2 cellular contexts compared by ENCODE assay signal in the genomic region with DNA sequence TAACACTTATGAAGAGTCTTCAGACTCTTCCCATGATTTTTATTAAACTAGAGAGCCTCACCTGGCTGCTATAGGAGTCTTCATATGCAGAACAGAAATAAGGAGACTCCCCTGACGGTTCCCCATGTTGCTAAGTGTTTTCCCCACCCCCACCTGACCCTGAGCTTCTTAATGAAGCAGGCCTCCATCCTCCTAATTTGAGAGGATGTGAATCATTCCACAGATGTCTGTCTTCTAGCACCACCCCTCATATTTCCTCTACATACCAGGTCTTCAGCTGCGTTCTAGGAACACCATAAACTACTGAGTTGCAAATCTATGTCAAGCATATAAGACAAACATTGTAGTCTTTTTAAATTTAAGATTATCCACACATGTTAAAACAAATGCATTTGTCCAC.
TF ChIP-seq lines count a peak whose summit lies in the region.

No MANE protein-coding gene starts in this region.

TF ChIP-seq in GM23338, 12 proteins besides CTCF, POLR2A, EP300 and RAD21 (continues in another document):
- TF ChIP-seq, protein P1, sequence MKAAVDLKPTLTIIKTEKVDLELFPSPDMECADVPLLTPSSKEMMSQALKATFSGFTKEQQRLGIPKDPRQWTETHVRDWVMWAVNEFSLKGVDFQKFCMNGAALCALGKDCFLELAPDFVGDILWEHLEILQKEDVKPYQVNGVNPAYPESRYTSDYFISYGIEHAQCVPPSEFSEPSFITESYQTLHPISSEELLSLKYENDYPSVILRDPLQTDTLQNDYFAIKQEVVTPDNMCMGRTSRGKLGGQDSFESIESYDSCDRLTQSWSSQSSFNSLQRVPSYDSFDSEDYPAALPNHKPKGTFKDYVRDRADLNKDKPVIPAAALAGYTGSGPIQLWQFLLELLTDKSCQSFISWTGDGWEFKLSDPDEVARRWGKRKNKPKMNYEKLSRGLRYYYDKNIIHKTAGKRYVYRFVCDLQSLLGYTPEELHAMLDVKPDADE (IDR thresholded peaks at IDR 0.05): no peak
- no peak for TF ChIP-seq ZNF331 (CRISPR knock-in tag; IDR thresholded peaks at IDR 0.05; ENCODE audit: low read depth)
- TF ChIP-seq ZNF114 (CRISPR knock-in tag; IDR thresholded peaks at IDR 0.05): no peak
- TF ChIP-seq JUNB (IDR thresholded peaks at IDR 0.05; ENCODE audit: unreplicated experiment): no peak
- TF ChIP-seq, protein P2, sequence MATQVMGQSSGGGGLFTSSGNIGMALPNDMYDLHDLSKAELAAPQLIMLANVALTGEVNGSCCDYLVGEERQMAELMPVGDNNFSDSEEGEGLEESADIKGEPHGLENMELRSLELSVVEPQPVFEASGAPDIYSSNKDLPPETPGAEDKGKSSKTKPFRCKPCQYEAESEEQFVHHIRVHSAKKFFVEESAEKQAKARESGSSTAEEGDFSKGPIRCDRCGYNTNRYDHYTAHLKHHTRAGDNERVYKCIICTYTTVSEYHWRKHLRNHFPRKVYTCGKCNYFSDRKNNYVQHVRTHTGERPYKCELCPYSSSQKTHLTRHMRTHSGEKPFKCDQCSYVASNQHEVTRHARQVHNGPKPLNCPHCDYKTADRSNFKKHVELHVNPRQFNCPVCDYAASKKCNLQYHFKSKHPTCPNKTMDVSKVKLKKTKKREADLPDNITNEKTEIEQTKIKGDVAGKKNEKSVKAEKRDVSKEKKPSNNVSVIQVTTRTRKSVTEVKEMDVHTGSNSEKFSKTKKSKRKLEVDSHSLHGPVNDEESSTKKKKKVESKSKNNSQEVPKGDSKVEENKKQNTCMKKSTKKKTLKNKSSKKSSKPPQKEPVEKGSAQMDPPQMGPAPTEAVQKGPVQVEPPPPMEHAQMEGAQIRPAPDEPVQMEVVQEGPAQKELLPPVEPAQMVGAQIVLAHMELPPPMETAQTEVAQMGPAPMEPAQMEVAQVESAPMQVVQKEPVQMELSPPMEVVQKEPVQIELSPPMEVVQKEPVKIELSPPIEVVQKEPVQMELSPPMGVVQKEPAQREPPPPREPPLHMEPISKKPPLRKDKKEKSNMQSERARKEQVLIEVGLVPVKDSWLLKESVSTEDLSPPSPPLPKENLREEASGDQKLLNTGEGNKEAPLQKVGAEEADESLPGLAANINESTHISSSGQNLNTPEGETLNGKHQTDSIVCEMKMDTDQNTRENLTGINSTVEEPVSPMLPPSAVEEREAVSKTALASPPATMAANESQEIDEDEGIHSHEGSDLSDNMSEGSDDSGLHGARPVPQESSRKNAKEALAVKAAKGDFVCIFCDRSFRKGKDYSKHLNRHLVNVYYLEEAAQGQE (IDR thresholded peaks at IDR 0.05; ENCODE audit: unreplicated experiment): no peak
- TF ChIP-seq CREB1 (CRISPR knock-in tag; IDR thresholded peaks at IDR 0.05; ENCODE audit: low read depth): no peak
- no peak for TF ChIP-seq STAT1 (IDR thresholded peaks at IDR 0.05; ENCODE audit: unreplicated experiment)
- no peak for TF ChIP-seq NANOG (IDR thresholded peaks at IDR 0.05; ENCODE audit: borderline replicate concordance)
- no peak for TF ChIP-seq EZH2 (IDR thresholded peaks at IDR 0.05; ENCODE audit: low read depth, unreplicated experiment)
- TF ChIP-seq EZH2phosphoT487 (IDR thresholded peaks at IDR 0.05; ENCODE audit: unreplicated experiment): no peak
- no peak for TF ChIP-seq POLR2AphosphoS5 (IDR thresholded peaks at IDR 0.05; ENCODE audit: low read depth)

TF ChIP-seq in endothelial cell of umbilical vein, 7 proteins besides CTCF, POLR2A, EP300 and RAD21:
- TF ChIP-seq EZH2 (IDR thresholded peaks at IDR 0.05; ENCODE audit: borderline replicate concordance, low read depth, low read length, severe bottlenecking): no peak
- peak; percentile 42 for TF ChIP-seq FOS (IDR thresholded peaks at IDR 0.05; ENCODE audit: borderline replicate concordance, insufficient read depth, low read length)
- no peak for TF ChIP-seq GATA2 (IDR thresholded peaks at IDR 0.05; ENCODE audit: insufficient read depth, insufficient read length, low read depth, low read length)
- peak; percentile 22 for TF ChIP-seq POLR2AphosphoS5 (IDR thresholded peaks at IDR 0.05; ENCODE audit: insufficient read depth, low read depth, low read length)
